ENCODE assay signal across 8 cellular contexts in genomic region chr12:104670439-104671406, GRCh38.
DNase-seq lines count a peak whose midpoint lies in the region; ATAC-seq, FAIRE-seq and TF ChIP-seq lines count a peak whose summit lies in the region.

No MANE protein-coding gene starts in this region.

- FAIRE-seq in HTR-8/SVneo (lab: Jason Lieb, UNC) (peak; percentile 93), frontal cortex (lab: Jason Lieb, UNC) (no peak)

- peaks cover 0 to 1% (median 0%) of the 10 kb centered on the region in 7 donors for H3K9me3 Mint-ChIP-seq in CD14-positive monocyte
- peaks cover 0 to 1% (median 0%) of the 10 kb centered on the region in 11 donors for H3K9me3 Mint-ChIP-seq in naive thymus-derived CD4-positive, alpha-beta T cell

- CTCF ChIA-PET in naive thymus-derived CD4-positive, alpha-beta T cell (lab: Charles Lee), result interaction anchor here (0.9 kb wide), 1 partner anchor 213 kb away, joined by 3 read pairs; the partner anchor contains the start of gene CHST11

- DNase-seq in CD14-positive monocyte (ENCODE audit: low spot score) (peak; percentile 73), HTR-8/SVneo (ENCODE audit: insufficient read length, low spot score) (no peak), frontal cortex (ENCODE audit: low spot score in 2 of 2) (no peak), inferior parietal cortex (ENCODE audit: extremely low spot score) (no peak), SK-N-DZ (ENCODE audit: low spot score) (no peak)
- no peak for DNase-seq in naive thymus-derived CD4-positive, alpha-beta T cell

- H3K9me3 ChIP-seq in naive thymus-derived CD4-positive, alpha-beta T cell (ENCODE audit: control insufficient read depth in 2 of 3, low read length in 3 of 3), result no peaks in the 10 kb centered on the region

- H3K36me3 Mint-ChIP-seq in CD14-positive monocyte, result peaks cover 17 to 27% of the 10 kb centered on the region in 2 donors
- H3K36me3 Mint-ChIP-seq in naive thymus-derived CD4-positive, alpha-beta T cell, result peaks cover 0 to 8% (median 5%) of the 10 kb centered on the region in 5 donors

- H3K27ac ChIP-seq in angular gyrus (ENCODE audit: low read depth, low read length), result peak overlapping the region; percentile 88
- no peak overlapping the region for H3K27ac ChIP-seq in naive thymus-derived CD4-positive, alpha-beta T cell (ENCODE audit: low read depth, low read length)

- peak overlapping the region; percentile 98 to 100 (median 99) for H3K27ac Mint-ChIP-seq in CD14-positive monocyte
- peak overlapping the region in 7 of 9 donors; percentile 1 to 92 (median 9) for H3K27ac Mint-ChIP-seq in naive thymus-derived CD4-positive, alpha-beta T cell

- no peaks in the 10 kb centered on the region for H3K27me3 ChIP-seq in naive thymus-derived CD4-positive, alpha-beta T cell (ENCODE audit: control insufficient read depth in 2 of 2, insufficient read depth in 2 of 2, low read length in 2 of 2)

- peak overlapping the region; percentile 65 to 84 for H3K4me3 Mint-ChIP-seq in CD14-positive monocyte
- H3K4me3 Mint-ChIP-seq in naive thymus-derived CD4-positive, alpha-beta T cell, result peak overlapping the region; percentile 5 to 73 (median 45)

- intact Hi-C loops in CD14-positive monocyte (cut with micrococcal nuclease), result loop anchor here in 1 of 2 donors (2.0 to 10.0 kb wide), 4 partner anchors 28 to 216 kb away; partner anchors contain the start of gene CHST11
- intact Hi-C loops in naive thymus-derived CD4-positive, alpha-beta T cell (cut with micrococcal nuclease), result loop anchor here (1.0 to 2.0 kb wide), 6 partner anchors 12 to 288 kb away; partner anchors contain the start of genes CHST11 (in 1 of the 2) and SLC41A2 (in 1 of the 2)

- peaks cover 80% of the 10 kb centered on the region for H3K4me1 Mint-ChIP-seq in CD14-positive monocyte
- peaks cover 36 to 67% (median 48%) of the 10 kb centered on the region in 7 donors for H3K4me1 Mint-ChIP-seq in naive thymus-derived CD4-positive, alpha-beta T cell

- no peaks in the 10 kb centered on the region for H3K36me3 ChIP-seq in naive thymus-derived CD4-positive, alpha-beta T cell (ENCODE audit: control insufficient read depth in 2 of 3, insufficient read depth in 3 of 3, low read length in 3 of 3)

- peaks cover 0 to 1% (median 0%) of the 10 kb centered on the region in 3 donors for H3K27me3 Mint-ChIP-seq in CD14-positive monocyte (ENCODE audit: low read depth in 3 of 3)
- H3K27me3 Mint-ChIP-seq in naive thymus-derived CD4-positive, alpha-beta T cell, result no peaks in the 10 kb centered on the region

- TF ChIP-seq CTCF in CD14-positive monocyte (IDR thresholded peaks at IDR 0.05), result no peak

- POLR2A ChIA-PET in naive thymus-derived CD4-positive, alpha-beta T cell (lab: Charles Lee), result no interaction called here

- no peak for ATAC-seq in naive thymus-derived CD4-positive, alpha-beta T cell
- ATAC-seq in HG03280 (IDR thresholded peaks at IDR 0.05; ENCODE audit: unreplicated experiment), result no peak

- peaks cover 25 to 36% of the 10 kb centered on the region in 2 donors for H3K4me1 ChIP-seq in naive thymus-derived CD4-positive, alpha-beta T cell (ENCODE audit: control insufficient read depth in 2 of 2, insufficient read depth in 2 of 2, low read length in 2 of 2)

- H3K4me3 ChIP-seq in naive thymus-derived CD4-positive, alpha-beta T cell (ENCODE audit: low read length), result no peak overlapping the region
